Comparison of ENCODE assay signal across 8 cellular contexts in the genomic region with DNA sequence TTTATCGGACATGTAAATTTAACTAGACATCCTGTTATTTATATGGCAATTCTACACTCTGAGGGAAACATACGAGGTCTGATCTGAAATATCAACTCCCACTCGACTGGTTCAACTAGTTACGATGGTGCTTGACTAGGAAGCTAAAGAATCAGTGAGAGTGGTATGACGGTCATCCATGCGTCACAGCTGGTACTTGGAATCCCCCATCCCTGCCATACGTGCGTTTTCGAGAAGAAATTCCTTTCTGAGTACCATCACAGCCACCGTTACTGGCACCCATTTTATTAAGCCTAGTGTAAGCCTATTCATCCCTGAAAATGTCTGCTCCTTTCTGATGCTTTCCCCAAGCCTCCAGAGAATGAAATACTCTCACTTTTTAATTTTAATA. TPM values are rescaled to one million over a fixed set of nuclear protein-coding genes. Genes with fewer than 3 reads are reported as not detected.
DNase-seq lines count a peak whose midpoint lies in the region; ATAC-seq and TF ChIP-seq lines count a peak whose summit lies in the region.

No MANE protein-coding gene starts in this region.

- H3K4me3 ChIP-seq in heart left ventricle, result peak overlapping the region in 10 of 12 donors; percentile 3 to 96 (median 80)
- H3K4me3 ChIP-seq in PC-9, result peak overlapping the region; percentile 76
- peak overlapping the region; percentile 83 for H3K4me3 ChIP-seq in adipocyte (ENCODE audit: low read length)
- peak overlapping the region; percentile 67 for H3K4me3 ChIP-seq in iPS-18a (ENCODE audit: low read length)

- no peak for TF ChIP-seq POLR2A in heart left ventricle (IDR thresholded peaks at IDR 0.05)

- DNase-seq in heart left ventricle, result no peak
- DNase-seq in left ventricle myocardium superior, result no peak
- DNase-seq in PC-9, result peak; percentile 35 to 78
- peak; percentile 76 for DNase-seq in adipocyte (ENCODE audit: low read depth)
- DNase-seq in stimulated activated CD4-positive, alpha-beta T cell treated with anti-CD3 and anti-CD28 coated beads, Interleukin-2, amount 100 ng/mL, for 24 hours, result peak; percentile 17 to 26
- no peak for DNase-seq in G401 (ENCODE audit: low spot score)

- H3K9me3 ChIP-seq in heart left ventricle, result peaks cover 0 to 6% (median 0%) of the 10 kb centered on the region in 12 donors
- no peaks in the 10 kb centered on the region for H3K9me3 ChIP-seq in PC-9 (ENCODE audit: insufficient read depth, low read depth)
- peaks cover 3% of the 10 kb centered on the region for H3K9me3 ChIP-seq in adipocyte (ENCODE audit: control insufficient read depth, low read length)
- no peaks in the 10 kb centered on the region for H3K9me3 ChIP-seq in iPS-18a (ENCODE audit: control insufficient read depth, low read depth, low read length)

- H3K36me3 ChIP-seq in heart left ventricle (peaks cover 0 to 19% (median 7%) of the 10 kb centered on the region in 9 donors), PC-9 (ENCODE audit: low read depth) (no peaks in the 10 kb centered on the region), adipocyte (ENCODE audit: control insufficient read depth, insufficient read depth, low read length, severe bottlenecking) (peaks cover 11% of the 10 kb centered on the region), iPS-18a (ENCODE audit: control insufficient read depth, low read depth, low read length) (peaks cover 3% of the 10 kb centered on the region)

- 0 to 36% (median 13%) methylated on average over 10 of the region's 10 CpGs for WGBS in heart left ventricle, 4 donors

- intact Hi-C loops in heart left ventricle (cut with DNase I) (loop anchor here in 2 of 10 donors (5.0 kb wide), 1 partner anchor 34 kb away; no protein-coding TSS in a partner anchor), left ventricle myocardium superior (cut with micrococcal nuclease) (no loop called here), PC-9 (cut with micrococcal nuclease; ENCODE audit: unreplicated experiment) (loop anchor here (10.0 kb wide), 1 partner anchor 339 kb away; no protein-coding TSS in a partner anchor)

- H3K27me3 ChIP-seq in heart left ventricle, result peaks cover 0 to 18% (median 0%) of the 10 kb centered on the region in 9 donors
- no peaks in the 10 kb centered on the region for H3K27me3 ChIP-seq in PC-9 (ENCODE audit: insufficient read depth, low read depth)
- peaks cover 5% of the 10 kb centered on the region for H3K27me3 ChIP-seq in adipocyte (replicated peaks; ENCODE audit: control insufficient read depth, insufficient read depth, low read length)
- H3K27me3 ChIP-seq in iPS-18a (ENCODE audit: control insufficient read depth, insufficient read depth, low read length), result peaks cover 3% of the 10 kb centered on the region

- TF ChIP-seq CTCF in heart left ventricle (IDR thresholded peaks at IDR 0.05) (no peak), PC-9 (conservative IDR thresholded peaks at IDR 0.05) (no peak)

- in situ Hi-C loops in G401 (cut with HindIII; ENCODE audit: low sequenced_read_pairs), result no loop called here

- H3K27ac ChIP-seq in heart left ventricle (peak overlapping the region in 11 of 12 donors; percentile 3 to 77 (median 41)), PC-9 (peak overlapping the region; percentile 71), iPS-18a (ENCODE audit: low read length) (no peak overlapping the region)

- peaks cover 20% of the 10 kb centered on the region for H3K79me2 ChIP-seq in PC-9 (ENCODE audit: low read depth)

- H3K4me2 ChIP-seq in PC-9, result peak overlapping the region; percentile 87

- ATAC-seq in heart left ventricle (peak in 2 of 4 donors; percentile 3 to 6), left ventricle myocardium superior (no peak), HG03432 (IDR thresholded peaks at IDR 0.05; ENCODE audit: unreplicated experiment) (no peak)

- H2AFZ ChIP-seq in PC-9, result peak overlapping the region; percentile 72

- no peaks in the 10 kb centered on the region for H4K20me1 ChIP-seq in PC-9 (ENCODE audit: insufficient read depth)

- H3K9ac ChIP-seq in adipocyte (ENCODE audit: low read length) (peak overlapping the region; percentile 76), iPS-18a (ENCODE audit: low read length) (peak overlapping the region; percentile 14)

- no peaks in the 10 kb centered on the region for H3K9me2 ChIP-seq in PC-9 (ENCODE audit: insufficient read depth)

- POLR2A ChIA-PET in PC-9 (lab: Charles Lee; ENCODE audit: unreplicated experiment), result no interaction called here

- CTCF ChIA-PET in PC-9 (lab: Charles Lee), result no interaction called here

- BruUV-seq in PC-9 (replicated peaks; lab: Mats Ljungman, UMichigan), result no TSS peak

- peaks cover 0 to 17% (median 6%) of the 10 kb centered on the region in 12 donors for H3K4me1 ChIP-seq in heart left ventricle
- peaks cover 13% of the 10 kb centered on the region for H3K4me1 ChIP-seq in PC-9 (replicated peaks; ENCODE audit: insufficient read depth)
- no peaks in the 10 kb centered on the region for H3K4me1 ChIP-seq in adipocyte (ENCODE audit: control insufficient read depth, insufficient read depth, low read length)
- H3K4me1 ChIP-seq in iPS-18a (ENCODE audit: control insufficient read depth, low read depth, low read length), result no peaks in the 10 kb centered on the region

- peaks cover 23% of the 10 kb centered on the region; the same call in 1 of the 2 replicates for H3F3A ChIP-seq in PC-9 (ENCODE audit: insufficient read depth, low read depth)

RNA-seq across cellular contexts. Expression of a gene that starts 0.7 kb away (rescaled TPM):
- total RNA-seq in heart left ventricle, result 1 to 10 TPM; 1.6 to 7.4 (median 4.5) TPM
- polyA plus RNA-seq in heart left ventricle, result 1 to 10 TPM; 3.0 to 9.9 TPM
- 3.7 TPM for total RNA-seq in left ventricle myocardium superior
- 9.0 and 15.3 TPM in 2 replicates for total RNA-seq in PC-9 (2021)
- total RNA-seq in G401 (2014; rRNA removed; shearing (Covaris generic)), result 12.2 and 24.3 TPM in 2 replicates

RNA-seq across cellular contexts. Expression of a gene that starts 20.6 kb away (rescaled TPM):
- total RNA-seq in heart left ventricle (100 to 1,000 TPM in 3 of 9 donors, 10 to 100 TPM in 6; 53.2 to 246 (median 90.0) TPM), left ventricle myocardium superior (98.2 TPM), PC-9 (2021) (not detected in 2 replicates)
- polyA plus RNA-seq in heart left ventricle, result 10 to 100 TPM; 14.5 to 21.0 TPM
- not detected in 2 replicates for total RNA-seq in G401 (2014; rRNA removed; shearing (Covaris generic))

RNA-seq across cellular contexts. Expression of a gene that starts 48.2 kb away (rescaled TPM):
- total RNA-seq in heart left ventricle (10 to 100 TPM in 1 of 9 donors, 1 to 10 TPM in 8; 1.6 to 20.3 (median 3.6) TPM), left ventricle myocardium superior (12.4 TPM), PC-9 (2021) (1.3 and 2.5 TPM in 2 replicates)
- polyA plus RNA-seq in heart left ventricle, result 1 to 10 TPM in 1 of 2 donors, under 1 TPM in 1; 0.51 to 8.6 TPM
- not detected in 2 replicates for total RNA-seq in G401 (2014; rRNA removed; shearing (Covaris generic))

Comparison
In these comparisons a context has a peak if more than half of its experiments do, and no peak if none do; other contexts are left out.
1. DNase-seq: peak in PC-9 (2 of 2), adipocyte (single experiment) and stimulated activated CD4-positive, alpha-beta T cell treated with anti-CD3 and anti-CD28 coated beads, Interleukin-2, amount 100 ng/mL, for 24 hours (2 of 2); none in heart left ventricle (0 of 5), left ventricle myocardium superior (single experiment) and G401 (single experiment).
2. RNA of a gene that starts 20.6 kb away (total RNA-seq): 98.2 TPM in left ventricle myocardium superior (single experiment) and 53.2 to 246 TPM in heart left ventricle; not detected in PC-9 and not detected in G401; every median in the first group is over 10 times any median in the second.
3. Peak in every context shown above with its lines, with median percentiles within 50 percentile points of each other: H3K4me3 ChIP-seq.